In the genomic region with DNA sequence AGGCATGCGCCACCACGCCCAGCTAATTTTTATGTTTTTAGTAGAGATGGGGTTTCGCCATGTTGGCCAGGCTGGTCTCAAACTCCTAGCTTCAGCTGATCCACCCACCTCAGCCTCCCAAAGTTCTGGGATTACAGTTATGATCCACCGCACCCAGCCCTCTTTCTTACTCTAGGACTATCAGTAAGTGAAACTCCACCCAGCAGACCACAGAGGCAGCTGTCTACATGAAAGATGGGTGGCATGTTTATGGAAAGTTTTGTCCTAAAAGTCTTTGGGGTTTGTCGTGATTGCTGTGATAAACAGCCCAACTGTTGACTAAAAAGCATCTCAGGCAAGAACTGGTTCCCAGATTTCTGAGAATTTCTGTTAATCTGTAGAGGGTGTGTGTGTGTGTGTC, we compare ENCODE assay signal across 11 cellular contexts. TPM values are rescaled to one million over a fixed set of nuclear protein-coding genes. Genes with fewer than 3 reads are reported as not detected.
A peak's percentile ranks its signal among the peaks of the same experiment; 100 is the strongest.
DNase-seq lines count a peak whose midpoint lies in the region; ATAC-seq and TF ChIP-seq lines count a peak whose summit lies in the region.
"Had no signal": no experiment of that assay in that cellular context is flagged by ENCODE, and none has a peak within 500 bp of the region (broad histone marks: within the 10 kb centered on the region; RNA-seq: fewer than 3 reads in every experiment).

No MANE protein-coding gene starts in this region.

- peaks cover 43 to 63% (median 59%) of the 10 kb centered on the region in 3 donors for H3K4me1 ChIP-seq in skeletal muscle tissue (ENCODE audit: control insufficient read depth in 3 of 3, insufficient read depth in 3 of 3, low read length in 3 of 3)

- ATAC-seq in GM18867 (IDR thresholded peaks at IDR 0.05; ENCODE audit: unreplicated experiment) (peak; percentile 30), GM19463 (IDR thresholded peaks at IDR 0.05; ENCODE audit: unreplicated experiment) (no peak), HG03196 (IDR thresholded peaks at IDR 0.05; ENCODE audit: unreplicated experiment) (no peak), left lobe of liver (no peak)

- peak; percentile 77 for DNase-seq in OCI-M1 (lab: John Stamatoyannopoulos, UW)
- DNase-seq in coronary artery (ENCODE audit: low spot score): no peak
- DNase-seq in OCI-M2 (lab: John Stamatoyannopoulos, UW; ENCODE audit: unreplicated experiment): no peak
- no peak for DNase-seq in left lobe of liver (ENCODE audit: low spot score)
- DNase-seq: activated CD8-positive, alpha-beta memory T cell treated with anti-CD3 and anti-CD28 coated beads, Interleukin-2, amount 50 U/mL, for 4 hours had no signal

- H3K4me3 ChIP-seq in coronary artery (peak overlapping the region; percentile 12), skeletal muscle tissue (ENCODE audit: low read length in 3 of 3) (no peak overlapping the region)

- H3K9me3 ChIP-seq in skeletal muscle tissue (ENCODE audit: control insufficient read depth in 3 of 3, low read length in 3 of 3): no peaks in the 10 kb centered on the region

- H3K27ac ChIP-seq in coronary artery (peak overlapping the region; percentile 68 to 74), skeletal muscle tissue (ENCODE audit: low read depth, low read length) (peak overlapping the region; percentile 82)

- H3K9ac ChIP-seq in skeletal muscle tissue (ENCODE audit: low read depth in 1 of 3, low read length in 3 of 3): peak overlapping the region in 1 of 3 donors; percentile 28

- no peaks in the 10 kb centered on the region for H3K27me3 ChIP-seq in skeletal muscle tissue (ENCODE audit: control insufficient read depth in 3 of 3, insufficient read depth in 3 of 3, low read length in 3 of 3)

- H3K36me3 ChIP-seq in skeletal muscle tissue (ENCODE audit: control insufficient read depth in 3 of 3, insufficient read depth in 3 of 3, low read length in 3 of 3): peaks cover 2 to 6% (median 3%) of the 10 kb centered on the region in 3 donors

- TF ChIP-seq CTCF in coronary artery (IDR thresholded peaks at IDR 0.05): no peak

RNA-seq across cellular contexts. Expression of a gene that starts 10.9 kb away (rescaled TPM):
- 60.5 TPM for total RNA-seq in skeletal muscle tissue
- 31.6 TPM for total RNA-seq in left lobe of liver

RNA-seq across cellular contexts. Expression of a gene that starts 15.5 kb away (rescaled TPM):
- 48.5 TPM for total RNA-seq in skeletal muscle tissue
- 20.0 TPM for total RNA-seq in left lobe of liver

RNA-seq across cellular contexts. Expression of a gene that starts 26.8 kb away (rescaled TPM):
- 31.8 TPM for total RNA-seq in skeletal muscle tissue
- not detected for total RNA-seq in left lobe of liver
- total RNA-seq: Daoy, liver had no signal

RNA-seq across cellular contexts. Expression of a gene that starts 43.5 kb away (rescaled TPM):
- total RNA-seq in skeletal muscle tissue: 12.5 TPM
- total RNA-seq in left lobe of liver: 9.2 TPM

Comparison
In these comparisons a context has a peak if more than half of its experiments do, and no peak if none do; other contexts are left out.
1. RNA of a gene that starts 26.8 kb away (total RNA-seq): 31.8 TPM in skeletal muscle tissue (single experiment); not detected in left lobe of liver (single experiment); every median in the first group is over 10 times any median in the second.